In genomic region chr5:76446776-76447175, GRCh38 we compare ENCODE assay signal across 22 cellular contexts. TPM values are rescaled to one million over a fixed set of nuclear protein-coding genes. Genes with fewer than 3 reads are reported as not detected.
DNase-seq lines count a peak whose midpoint lies in the region; ATAC-seq, FAIRE-seq and TF ChIP-seq lines count a peak whose summit lies in the region.
"Had no signal": no experiment of that assay in that cellular context is flagged by ENCODE, and none has a peak within 500 bp of the region (broad histone marks: within the 10 kb centered on the region; RNA-seq: fewer than 3 reads in every experiment).

No MANE protein-coding gene starts in this region.

- H3K9me2 ChIP-seq in GM23338 (ENCODE audit: insufficient read depth) = peaks cover 3% of the 10 kb centered on the region; the same call in 1 of the 2 replicates

- H3K27ac ChIP-seq in GM23338 (ENCODE audit: low read depth) (peak overlapping the region; percentile 68), HepG2 (ENCODE audit: extremely low read length, insufficient read depth, low read length) (no peak overlapping the region)
- H3K27ac ChIP-seq: HL-60 had no signal

- POLR2A ChIA-PET in HepG2 (lab: Yijun Ruan, JAX) = no interaction called here

- no peak overlapping the region for H2AFZ ChIP-seq in GM23338
- H2AFZ ChIP-seq in HepG2 (ENCODE audit: low read length) = no peak overlapping the region

- CTCF ChIA-PET in HepG2 (lab: Yijun Ruan, JAX; ENCODE audit: low intra/inter-chr PET ratio, low total read pairs) = no interaction called here

- H4K20me1 ChIP-seq in GM23338 (replicated peaks; ENCODE audit: insufficient read depth) = 0 out of 2 replicates have a peak, but pooled peaks cover 3% of the 10 kb centered on the region
- no peaks in the 10 kb centered on the region for H4K20me1 ChIP-seq in HepG2 (ENCODE audit: insufficient read depth, low read length)

- FAIRE-seq in HepG2 (lab: Jason Lieb, UNC) = no peak
- no peak for FAIRE-seq in D721Med (lab: Jason Lieb, UNC)
- FAIRE-seq: A204.1, GM12878, K562 had no signal

- no TSS peak for BruUV-seq in HepG2 (replicated peaks; lab: Mats Ljungman, UMichigan)

- H3K4me2 ChIP-seq in GM23338 = 0 out of 2 replicates have a peak overlapping the region, but pooled peaks have one; percentile 24
- H3K4me2 ChIP-seq in HepG2 (ENCODE audit: low read depth, low read length) = no peak overlapping the region

- ATAC-seq in GM23338 (no peak), HepG2 (no peak)
- ATAC-seq in effector memory CD8-positive, alpha-beta T cell (replicated peaks) = no peak
- ATAC-seq: GM12878, K562 had no signal

- H3K27ac Mint-ChIP-seq in GM23338 = peak overlapping the region; percentile 45; the same call in 1 of the 2 replicates
- peak overlapping the region; percentile 64 to 67 for H3K27ac Mint-ChIP-seq in effector memory CD8-positive, alpha-beta T cell
- H3K27ac Mint-ChIP-seq in nephron progenitor cell = peak overlapping the region; percentile 31

- H3K4me1 ChIP-seq in GM23338 (ENCODE audit: insufficient read depth) (peaks cover 23% of the 10 kb centered on the region), HepG2 (ENCODE audit: insufficient read depth, low read length) (peaks cover 14% of the 10 kb centered on the region; the same call in 1 of the 2 replicates)
- H3K4me1 ChIP-seq: BE2C had no signal

- in situ Hi-C loops in HepG2 (cut with HindIII; ENCODE audit: extremely low pct_ligation_motif_present, low pct_unique_long_range_greater_than_20kb) = no loop called here

- over 99% methylated on average over 6 of the region's 6 CpGs for WGBS in HepG2 (ENCODE audit: low lambda C conversion rate)

- TF ChIP-seq EP300 in HepG2 (IDR thresholded peaks at IDR 0.05; ENCODE audit: low read depth in 2 of 2, low read length in 2 of 2) (no peak), HepG2 (CRISPR knock-in tag; IDR thresholded peaks at IDR 0.05; ENCODE audit: borderline replicate concordance) (no peak)

- H3K36me3 ChIP-seq in GM23338 (ENCODE audit: insufficient read depth) (no peaks in the 10 kb centered on the region), HepG2 (replicated peaks in 1 of 2; ENCODE audit: control insufficient read depth in 1 of 2, insufficient read depth in 2 of 2, low read length in 2 of 2) (peaks cover 1 to 25% of the 10 kb centered on the region in 2 experiments; a peak in 4 of 5 replicates)
- H3K36me3 ChIP-seq: BE2C had no signal

- no peaks in the 10 kb centered on the region for H3K27me3 Mint-ChIP-seq in GM23338 (ENCODE audit: insufficient read depth, low read depth, poor library complexity)
- H3K27me3 Mint-ChIP-seq in effector memory CD8-positive, alpha-beta T cell = no peaks in the 10 kb centered on the region
- no peaks in the 10 kb centered on the region for H3K27me3 Mint-ChIP-seq in nephron progenitor cell (ENCODE audit: low read depth, poor library complexity)
- H3K27me3 Mint-ChIP-seq: CD4-positive, alpha-beta memory T cell had no signal

- intact Hi-C loops in HepG2 (cut with micrococcal nuclease; ENCODE audit: unreplicated experiment) = no loop called here

- no peak overlapping the region for H3K4me3 ChIP-seq in GM23338
- no peak overlapping the region for H3K4me3 ChIP-seq in HepG2 (replicated peaks in 1 of 3; ENCODE audit: insufficient read depth in 1 of 3, low read depth in 2 of 3, low read length in 3 of 3)
- H3K4me3 ChIP-seq: GM12878, K562 had no signal

- no peak for TF ChIP-seq RAD21 in HepG2 (CRISPR knock-in tag; IDR thresholded peaks at IDR 0.05)

- TF ChIP-seq POLR2A in HepG2 (IDR thresholded peaks at IDR 0.05; ENCODE audit: insufficient read depth in 1 of 2, low read depth in 2 of 2, low read length in 2 of 2) = no peak

- no peaks in the 10 kb centered on the region for H3K9me3 ChIP-seq in HepG2 (ENCODE audit: low read length)
- H3K9me3 ChIP-seq: BE2C had no signal

- H3K9me3 Mint-ChIP-seq in GM23338 (no peaks in the 10 kb centered on the region), nephron progenitor cell (no peaks in the 10 kb centered on the region)
- H3K9me3 Mint-ChIP-seq in effector memory CD8-positive, alpha-beta T cell = no peaks in the 10 kb centered on the region
- H3K9me3 Mint-ChIP-seq: CD14-positive monocyte; CD4-positive, alpha-beta memory T cell had no signal

- no peak overlapping the region for H3K4me3 Mint-ChIP-seq in GM23338
- no peak overlapping the region for H3K4me3 Mint-ChIP-seq in effector memory CD8-positive, alpha-beta T cell
- H3K4me3 Mint-ChIP-seq in nephron progenitor cell = no peak overlapping the region
- H3K4me3 Mint-ChIP-seq: CD14-positive monocyte; CD4-positive, alpha-beta memory T cell had no signal

- H3K4me1 Mint-ChIP-seq in GM23338 (peaks cover 21% of the 10 kb centered on the region), nephron progenitor cell (peaks cover 10% of the 10 kb centered on the region)
- H3K4me1 Mint-ChIP-seq in effector memory CD8-positive, alpha-beta T cell (ENCODE audit: low read depth in 2 of 2) = peaks cover 45 to 77% of the 10 kb centered on the region in 2 donors

- H3K27me3 ChIP-seq in GM23338 (ENCODE audit: insufficient read depth) (no peaks in the 10 kb centered on the region), HepG2 (ENCODE audit: control insufficient read depth in 1 of 2, insufficient read depth in 2 of 2, low read length in 2 of 2) (no peaks in the 10 kb centered on the region)
- H3K27me3 ChIP-seq: BE2C had no signal

- H3K9ac ChIP-seq in HepG2 (ENCODE audit: insufficient read depth, low read depth, low read length) = no peak overlapping the region

- H3K79me2 ChIP-seq in GM23338 (replicated peaks; ENCODE audit: insufficient read depth) (peaks cover 12% of the 10 kb centered on the region), HepG2 (ENCODE audit: insufficient read depth, low read length) (peaks cover 24% of the 10 kb centered on the region)

- H3K36me3 Mint-ChIP-seq in GM23338 (ENCODE audit: low read depth) = peaks cover 6% of the 10 kb centered on the region
- peaks cover 8% of the 10 kb centered on the region for H3K36me3 Mint-ChIP-seq in effector memory CD8-positive, alpha-beta T cell (ENCODE audit: insufficient read depth)
- peaks cover 25% of the 10 kb centered on the region for H3K36me3 Mint-ChIP-seq in nephron progenitor cell (ENCODE audit: low read depth)

- DNase-seq in GM23338 (ENCODE audit: low spot score) = no peak
- no peak for DNase-seq in effector memory CD8-positive, alpha-beta T cell
- DNase-seq in nephron progenitor cell = no peak
- no peak for DNase-seq in amniotic stem cell (lab: John Stamatoyannopoulos, UW)
- no peak for DNase-seq in HepG2 (ENCODE audit: low spot score)
- DNase-seq in NCI-H2081 treated with DMSO at 0.1 percent for 48 hours (lab: John Stamatoyannopoulos, UW) = no peak
- no peak for DNase-seq in D721Med (ENCODE audit: insufficient read length, low spot score)
- DNase-seq: ACHN; BE2C; Calu3; CD4-positive, alpha-beta memory T cell; DMS 273 treated with DMSO at 0.1 percent for 48 hours; DMS53; DND-41; EL; HCEC 1CT; IMR-90 had no signal

- TF ChIP-seq CTCF in GM23338 (conservative IDR thresholded peaks at IDR 0.05; ENCODE audit: low read depth in 2 of 2) = no peak
- no peak for TF ChIP-seq CTCF in nephron progenitor cell (IDR thresholded peaks at IDR 0.05)
- no peak for TF ChIP-seq CTCF in HepG2 (CRISPR knock-in tag; IDR thresholded peaks at IDR 0.05)
- TF ChIP-seq CTCF in D721Med (IDR thresholded peaks at IDR 0.05; ENCODE audit: insufficient read depth, missing control alignments) = no peak

- H3F3A ChIP-seq in GM23338 (replicated peaks; ENCODE audit: low read depth) = no peaks in the 10 kb centered on the region

TF ChIP-seq in GM23338, 12 proteins besides CTCF, POLR2A, EP300 and RAD21 (continues in another document):
- no peak for TF ChIP-seq EZH2 (IDR thresholded peaks at IDR 0.05; ENCODE audit: low read depth, unreplicated experiment)

TF ChIP-seq in HepG2, 621 proteins besides CTCF, POLR2A, EP300 and RAD21 (continues in another document):
- TF ChIP-seq NFYC (CRISPR knock-in tag; IDR thresholded peaks at IDR 0.05) (no peak), CREB3 (CRISPR knock-in tag; IDR thresholded peaks at IDR 0.05) (no peak), KDM3A (CRISPR knock-in tag; IDR thresholded peaks at IDR 0.05; ENCODE audit: low read depth) (no peak), MZF1 (CRISPR knock-in tag; IDR thresholded peaks at IDR 0.05; ENCODE audit: borderline replicate concordance) (no peak), EED (CRISPR knock-in tag; IDR thresholded peaks at IDR 0.05) (no peak), XRCC5 (optimal IDR thresholded peaks at IDR 0.05; ENCODE audit: low read length) (no peak)

RNA-seq across cellular contexts. Expression of gene IQGAP2, which starts 43.7 kb away (rescaled TPM):
- total RNA-seq in GM23338 (2014; rRNA removed; shearing (Covaris generic)) = 55.8 and 86.5 TPM in 2 replicates
- 57.3 and 60.0 TPM in 2 replicates for polyA plus RNA-seq in GM23338 (2016; fragmentation: Nextera tagmentation; extraction: Ambion mirVana)
- total RNA-seq in HepG2 (2016; rRNA removed; fragmentation: Illumina TruSeq; extraction: Trizol) = 83.3 and 143 TPM in 2 replicates
- total RNA-seq in HepG2 (2016; cell fraction: cytosol; rRNA removed; fragmentation: Illumina TruSeq; extraction: Trizol; ENCODE audit: low read depth) = 6.8 and 9.5 TPM in 2 replicates
- total RNA-seq in HepG2 (2016; cell fraction: insoluble cytoplasmic fraction; rRNA removed; fragmentation: Illumina TruSeq; extraction: Trizol) = 75.6 and 141 TPM in 2 replicates
- 20.0 and 24.2 TPM in 2 replicates for total RNA-seq in HepG2 (2016; cell fraction: membrane; rRNA removed; fragmentation: Illumina TruSeq; extraction: Trizol)
- 81.7 and 84.7 TPM in 2 replicates for total RNA-seq in HepG2 (2016; cell fraction: nucleus; rRNA removed; fragmentation: Illumina TruSeq; extraction: Trizol)
- polyA plus RNA-seq in HepG2 (2011; rRNA removed) = 29.7 and 35.2 TPM in 2 replicates
- polyA plus RNA-seq in HepG2 (2011; cell fraction: cytosol; rRNA removed) = 21.8 and 27.0 TPM in 2 replicates
- polyA plus RNA-seq in HepG2 (2011; cell fraction: nucleus; rRNA removed) = 16.5 and 22.9 TPM in 2 replicates
- polyA plus RNA-seq in HepG2 (2012) = 43.2 and 55.6 TPM in 2 replicates
- 2.5 and 3.4 TPM in 2 replicates for polyA plus RNA-seq in HepG2 (2016; cell fraction: cytosol; fragmentation: Illumina TruSeq; extraction: Trizol; ENCODE audit: low read depth)
- 131 and 137 TPM in 2 replicates for polyA plus RNA-seq in HepG2 (2016; cell fraction: insoluble cytoplasmic fraction; fragmentation: Illumina TruSeq; extraction: Trizol; ENCODE audit: low read depth)
- polyA plus RNA-seq in HepG2 (2016; cell fraction: membrane; fragmentation: Illumina TruSeq; extraction: Trizol; ENCODE audit: low read depth) = 10.6 and 10.9 TPM in 2 replicates
- 77.5 and 91.9 TPM in 2 replicates for polyA plus RNA-seq in HepG2 (2016; cell fraction: nucleus; fragmentation: Illumina TruSeq; extraction: Trizol; ENCODE audit: insufficient read depth, low read depth)
- 0.21 and 25.1 TPM in 2 replicates for polyA minus RNA-seq in HepG2 (2011; rRNA and poly(A)+ RNA removed; ENCODE audit: low replicate concordance)
- polyA minus RNA-seq in HepG2 (2011; cell fraction: cytosol; rRNA and poly(A)+ RNA removed) = 51.9 and 82.7 TPM in 2 replicates
- 85.0 and 104 TPM in 2 replicates for polyA minus RNA-seq in HepG2 (2011; cell fraction: nucleus; rRNA and poly(A)+ RNA removed)
